9 cellular contexts compared by ENCODE assay signal in genomic region chr5:41510176-41510831, GRCh38. TPM values are rescaled to one million over a fixed set of nuclear protein-coding genes. Genes with fewer than 3 reads are reported as not detected.
DNase-seq lines count a peak whose midpoint lies in the region; ATAC-seq and TF ChIP-seq lines count a peak whose summit lies in the region.
"Had no signal": no experiment of that assay in that cellular context is flagged by ENCODE, and none has a peak within 500 bp of the region (broad histone marks: within the 10 kb centered on the region; RNA-seq: fewer than 3 reads in every experiment).

A gene with protein sequence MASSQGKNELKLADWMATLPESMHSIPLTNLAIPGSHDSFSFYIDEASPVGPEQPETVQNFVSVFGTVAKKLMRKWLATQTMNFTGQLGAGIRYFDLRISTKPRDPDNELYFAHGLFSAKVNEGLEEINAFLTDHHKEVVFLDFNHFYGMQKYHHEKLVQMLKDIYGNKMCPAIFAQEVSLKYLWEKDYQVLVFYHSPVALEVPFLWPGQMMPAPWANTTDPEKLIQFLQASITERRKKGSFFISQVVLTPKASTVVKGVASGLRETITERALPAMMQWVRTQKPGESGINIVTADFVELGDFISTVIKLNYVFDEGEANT (minus strand): TSS chr5:41510601. CDS start chr5:41510526, 75 bp downstream.

- BruUV-seq in Calu3 (replicated peaks; lab: Mats Ljungman, UMichigan), result no TSS peak

- H3K36me3 Mint-ChIP-seq in Calu3 (ENCODE audit: insufficient read depth, unreplicated experiment) (no peaks in the 10 kb centered on the region), endothelial cell (ENCODE audit: low read depth, unreplicated experiment) (peaks cover 4% of the 10 kb centered on the region)

- H3K36me3 ChIP-seq in mucosa of rectum (ENCODE audit: control insufficient read depth in 2 of 2, insufficient read depth in 2 of 2, low read length in 2 of 2), result no peaks in the 10 kb centered on the region
- H3K36me3 ChIP-seq in effector memory CD4-positive, alpha-beta T cell (ENCODE audit: control insufficient read depth, insufficient read depth, low read length), result no peaks in the 10 kb centered on the region

- H3K4me1 ChIP-seq in mucosa of rectum (ENCODE audit: control insufficient read depth in 2 of 2, insufficient read depth in 2 of 2, low read length in 2 of 2), result no peaks in the 10 kb centered on the region
- no peaks in the 10 kb centered on the region for H3K4me1 ChIP-seq in effector memory CD4-positive, alpha-beta T cell (ENCODE audit: control insufficient read depth, insufficient read depth, low read length, poor library complexity, severe bottlenecking)

- H3K9ac ChIP-seq in mucosa of rectum (ENCODE audit: low read depth in 1 of 2, low read length in 2 of 2), result no peak within 1 kb of the TSS

- CTCF ChIA-PET in Calu3 (lab: Charles Lee), result interaction anchor here (1.0 kb wide), 1 partner anchor 11 kb away, joined by 3 read pairs; no protein-coding TSS in a partner anchor

- H3K27me3 ChIP-seq in mucosa of rectum (ENCODE audit: control insufficient read depth in 2 of 2, insufficient read depth in 2 of 2, low read length in 2 of 2), result peaks cover 7 to 13% of the 10 kb centered on the region in 2 donors
- H3K27me3 ChIP-seq in effector memory CD4-positive, alpha-beta T cell (replicated peaks; ENCODE audit: control insufficient read depth, insufficient read depth, low read length, poor library complexity, severe bottlenecking), result no peaks in the 10 kb centered on the region

- peaks cover 8% of the 10 kb centered on the region for H3K4me1 Mint-ChIP-seq in Calu3 (ENCODE audit: low read depth, unreplicated experiment)
- H3K4me1 Mint-ChIP-seq in endothelial cell (ENCODE audit: unreplicated experiment), result peaks cover 6% of the 10 kb centered on the region

- peak within 1 kb of the TSS; percentile 37 to 56 for H3K4me3 ChIP-seq in mucosa of rectum (ENCODE audit: low read length in 2 of 2)
- no peak within 1 kb of the TSS for H3K4me3 ChIP-seq in effector memory CD4-positive, alpha-beta T cell (ENCODE audit: insufficient read depth, low read depth, low read length, poor library complexity, severe bottlenecking)

- DNase-seq in Calu3 (peak; percentile 34), NCI-H2227 (lab: John Stamatoyannopoulos, UW; ENCODE audit: unreplicated experiment) (peak; percentile 79), endothelial cell (ENCODE audit: low spot score) (no peak)
- no peak for DNase-seq in stimulated activated naive CD4-positive, alpha-beta T cell (lab: John Stamatoyannopoulos, UW)
- no peak for DNase-seq in effector memory CD4-positive, alpha-beta T cell

- intact Hi-C loops in Calu3 (cut with micrococcal nuclease; ENCODE audit: unreplicated experiment), result loop anchor here (10.0 kb wide), 1 partner anchor 236 kb away; no protein-coding TSS in a partner anchor

- H3K27ac Mint-ChIP-seq in Calu3 (ENCODE audit: unreplicated experiment), result no peak within 1 kb of the TSS
- H3K27ac Mint-ChIP-seq in endothelial cell (ENCODE audit: unreplicated experiment), result peak within 1 kb of the TSS; percentile 12

- TF ChIP-seq CTCF in Calu3 (IDR thresholded peaks at IDR 0.05; ENCODE audit: unreplicated experiment) (no peak), endothelial cell (IDR thresholded peaks at IDR 0.05; ENCODE audit: unreplicated experiment) (no peak)

- H3K9me3 Mint-ChIP-seq in Calu3 (ENCODE audit: low read depth, unreplicated experiment) (no peaks in the 10 kb centered on the region), endothelial cell (ENCODE audit: unreplicated experiment) (no peaks in the 10 kb centered on the region)

- H3K4me3 Mint-ChIP-seq in Calu3 (ENCODE audit: low read depth, unreplicated experiment) (peak within 1 kb of the TSS; percentile 54), endothelial cell (ENCODE audit: unreplicated experiment) (peak within 1 kb of the TSS; percentile 88)

- no peaks in the 10 kb centered on the region for H3K9me3 ChIP-seq in mucosa of rectum (ENCODE audit: control insufficient read depth in 2 of 2, low read length in 2 of 2)
- H3K9me3 ChIP-seq in effector memory CD4-positive, alpha-beta T cell (ENCODE audit: control insufficient read depth, low read length), result no peaks in the 10 kb centered on the region

- H3K27me3 Mint-ChIP-seq in Calu3 (ENCODE audit: unreplicated experiment) (peaks cover 31% of the 10 kb centered on the region), endothelial cell (ENCODE audit: unreplicated experiment) (peaks cover 11% of the 10 kb centered on the region)

- no peak for ATAC-seq in HG03097 (IDR thresholded peaks at IDR 0.05; ENCODE audit: low FRiP score, unreplicated experiment)
- no peak for ATAC-seq in HG02588 (IDR thresholded peaks at IDR 0.05; ENCODE audit: unreplicated experiment)

- H3K27ac ChIP-seq in mucosa of rectum (ENCODE audit: low read depth in 2 of 2, low read length in 2 of 2), result no peak within 1 kb of the TSS
- no peak within 1 kb of the TSS for H3K27ac ChIP-seq in effector memory CD4-positive, alpha-beta T cell (ENCODE audit: insufficient read depth, low read length, poor library complexity, severe bottlenecking)

RNA-seq across cellular contexts. Expression of the gene that starts here (rescaled TPM):
- total RNA-seq in Calu3 (2022) (not detected in 2 replicates), endothelial cell (ENCODE audit: unreplicated experiment) (0.26 TPM)
- total RNA-seq: activated CD8-positive, alpha-beta memory T cell treated with anti-CD3 and anti-CD28 coated beads for 36 hours had no signal

Comparison
In these comparisons a context has a peak if more than half of its experiments do, and no peak if none do; other contexts are left out.
1. Peak in DNase-seq in Calu3; RNA of the gene not detected or under 1 TPM.